In genomic region chr6:44092312-44092884, GRCh38 we compare ENCODE assay signal across 1 cellular context.
TF ChIP-seq lines count a peak whose summit lies in the region.

No MANE protein-coding gene starts in this region.

TF ChIP-seq in HepG2, 621 proteins besides CTCF, POLR2A, EP300 and RAD21 (continued from another document and continues in another):
- TF ChIP-seq KIAA2018 (CRISPR knock-in tag; IDR thresholded peaks at IDR 0.05; ENCODE audit: borderline replicate concordance) (no peak), DR1 (CRISPR knock-in tag; IDR thresholded peaks at IDR 0.05) (no peak), NFIB (CRISPR knock-in tag; IDR thresholded peaks at IDR 0.05; ENCODE audit: borderline replicate concordance) (no peak), GABPB1 (CRISPR knock-in tag; IDR thresholded peaks at IDR 0.05) (no peak), NR2C2 (CRISPR knock-in tag; IDR thresholded peaks at IDR 0.05; ENCODE audit: borderline replicate concordance) (no peak), ZNF274 (CRISPR knock-in tag; IDR thresholded peaks at IDR 0.05) (no peak), ZNF780A (CRISPR knock-in tag; IDR thresholded peaks at IDR 0.05) (no peak), AGO1 (IDR thresholded peaks at IDR 0.05; ENCODE audit: low read depth, low read length, poor library complexity, severe bottlenecking) (no peak), SMAD3 (CRISPR knock-in tag; IDR thresholded peaks at IDR 0.05) (peak; percentile 71; the same call in 1 of the 2 replicates), ZNF276 (CRISPR knock-in tag; IDR thresholded peaks at IDR 0.05; ENCODE audit: low read depth) (0 out of 2 replicates have a peak, but pooled peaks have one; percentile 48), PHF8 (CRISPR knock-in tag; IDR thresholded peaks at IDR 0.05) (no peak; the same call in 1 of the 2 replicates), ZNF724P (CRISPR knock-in tag; IDR thresholded peaks at IDR 0.05; ENCODE audit: borderline replicate concordance) (no peak), NCOA1 (CRISPR knock-in tag; IDR thresholded peaks at IDR 0.05) (no peak), ZFP91 (CRISPR knock-in tag; IDR thresholded peaks at IDR 0.05; ENCODE audit: borderline replicate concordance) (no peak), PRDM15 (CRISPR knock-in tag; IDR thresholded peaks at IDR 0.05) (0 out of 2 replicates have a peak, but pooled peaks have one; percentile 38), ELF3 (CRISPR knock-in tag; IDR thresholded peaks at IDR 0.05) (peak; percentile 95), ZBTB49 (CRISPR knock-in tag; IDR thresholded peaks at IDR 0.05; ENCODE audit: borderline replicate concordance) (no peak), ZNF224 (CRISPR knock-in tag; IDR thresholded peaks at IDR 0.05) (peak; percentile 80; the same call in 1 of the 2 replicates), SP5 (CRISPR knock-in tag; IDR thresholded peaks at IDR 0.05; ENCODE audit: borderline replicate concordance, low read depth) (peak; percentile 63; the same call in 1 of the 2 replicates), ZNF598 (CRISPR knock-in tag; IDR thresholded peaks at IDR 0.05; ENCODE audit: borderline replicate concordance) (no peak), PAX8 (CRISPR knock-in tag; IDR thresholded peaks at IDR 0.05; ENCODE audit: borderline replicate concordance) (no peak), ZNF101 (CRISPR knock-in tag; IDR thresholded peaks at IDR 0.05; ENCODE audit: borderline replicate concordance, low read depth) (no peak), ZMAT3 (CRISPR knock-in tag; conservative IDR thresholded peaks at IDR 0.05) (peak; percentile 74; the same call in 1 of the 2 replicates), TFDP1 (CRISPR knock-in tag; IDR thresholded peaks at IDR 0.05; ENCODE audit: borderline replicate concordance) (peak; percentile 62; the same call in 1 of the 2 replicates), PRPF4 (IDR thresholded peaks at IDR 0.05; ENCODE audit: low read depth, low read length, poor library complexity, severe bottlenecking) (no peak), TEAD2 (CRISPR knock-in tag; IDR thresholded peaks at IDR 0.05) (no peak), MTA3 (CRISPR knock-in tag; IDR thresholded peaks at IDR 0.05) (no peak), ZNF781 (CRISPR knock-in tag; IDR thresholded peaks at IDR 0.05; ENCODE audit: borderline replicate concordance, not compliant biosample characterization) (no peak), NKX3-1 (CRISPR knock-in tag; IDR thresholded peaks at IDR 0.05) (no peak; the same call in 1 of the 2 replicates)
- TF ChIP-seq, protein P1, sequence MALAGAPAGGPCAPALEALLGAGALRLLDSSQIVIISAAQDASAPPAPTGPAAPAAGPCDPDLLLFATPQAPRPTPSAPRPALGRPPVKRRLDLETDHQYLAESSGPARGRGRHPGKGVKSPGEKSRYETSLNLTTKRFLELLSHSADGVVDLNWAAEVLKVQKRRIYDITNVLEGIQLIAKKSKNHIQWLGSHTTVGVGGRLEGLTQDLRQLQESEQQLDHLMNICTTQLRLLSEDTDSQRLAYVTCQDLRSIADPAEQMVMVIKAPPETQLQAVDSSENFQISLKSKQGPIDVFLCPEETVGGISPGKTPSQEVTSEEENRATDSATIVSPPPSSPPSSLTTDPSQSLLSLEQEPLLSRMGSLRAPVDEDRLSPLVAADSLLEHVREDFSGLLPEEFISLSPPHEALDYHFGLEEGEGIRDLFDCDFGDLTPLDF (CRISPR knock-in tag; IDR thresholded peaks at IDR 0.05): no peak
- TF ChIP-seq, protein P2, sequence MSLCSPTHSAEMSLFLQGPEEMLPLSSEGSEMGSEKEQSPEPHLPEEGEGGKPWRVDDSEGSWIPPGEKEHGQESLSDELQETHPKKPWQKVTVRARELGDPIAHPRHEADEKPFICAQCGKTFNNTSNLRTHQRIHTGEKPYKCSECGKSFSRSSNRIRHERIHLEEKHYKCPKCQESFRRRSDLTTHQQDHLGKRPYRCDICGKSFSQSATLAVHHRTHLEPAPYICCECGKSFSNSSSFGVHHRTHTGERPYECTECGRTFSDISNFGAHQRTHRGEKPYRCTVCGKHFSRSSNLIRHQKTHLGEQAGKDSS (CRISPR knock-in tag; IDR thresholded peaks at IDR 0.05; ENCODE audit: borderline replicate concordance, low read depth): 0 out of 2 replicates have a peak, but pooled peaks have one; percentile 31
- TF ChIP-seq, protein P3, sequence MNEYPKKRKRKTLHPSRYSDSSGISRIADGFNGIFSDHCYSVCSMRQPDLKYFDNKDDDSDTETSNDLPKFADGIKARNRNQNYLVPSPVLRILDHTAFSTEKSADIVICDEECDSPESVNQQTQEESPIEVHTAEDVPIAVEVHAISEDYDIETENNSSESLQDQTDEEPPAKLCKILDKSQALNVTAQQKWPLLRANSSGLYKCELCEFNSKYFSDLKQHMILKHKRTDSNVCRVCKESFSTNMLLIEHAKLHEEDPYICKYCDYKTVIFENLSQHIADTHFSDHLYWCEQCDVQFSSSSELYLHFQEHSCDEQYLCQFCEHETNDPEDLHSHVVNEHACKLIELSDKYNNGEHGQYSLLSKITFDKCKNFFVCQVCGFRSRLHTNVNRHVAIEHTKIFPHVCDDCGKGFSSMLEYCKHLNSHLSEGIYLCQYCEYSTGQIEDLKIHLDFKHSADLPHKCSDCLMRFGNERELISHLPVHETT (CRISPR knock-in tag; conservative IDR thresholded peaks at IDR 0.05): no peak
